In genomic region chr3:45041666-45042065, GRCh38 we compare ENCODE assay signal across 26 cellular contexts. TPM values are rescaled to one million over a fixed set of nuclear protein-coding genes. Genes with fewer than 3 reads are reported as not detected.
DNase-seq lines count a peak whose midpoint lies in the region; TF ChIP-seq lines count a peak whose summit lies in the region.
"Had no signal": no experiment of that assay in that cellular context is flagged by ENCODE, and none has a peak within 500 bp of the region (broad histone marks: within the 10 kb centered on the region; RNA-seq: fewer than 3 reads in every experiment).

No MANE protein-coding gene starts in this region.

- intact Hi-C loops in activated naive CD4-positive, alpha-beta T cell treated with anti-CD3 and anti-CD28 coated beads for 36 hours (cut with micrococcal nuclease): loop anchor here (2.0 to 5.0 kb wide), 4 partner anchors 71 to 1037 kb away; no protein-coding TSS in a partner anchor

- H3K4me2 ChIP-seq in KMS-11 (peak overlapping the region; percentile 42), smooth muscle cell (no peak overlapping the region)

- no peaks in the 10 kb centered on the region for H4K20me1 ChIP-seq in KMS-11 (ENCODE audit: insufficient read depth)
- H4K20me1 ChIP-seq in smooth muscle cell (ENCODE audit: low read depth): no peaks in the 10 kb centered on the region

- H2AFZ ChIP-seq in KMS-11 (ENCODE audit: low read depth): peak overlapping the region; percentile 39
- H2AFZ ChIP-seq in smooth muscle cell (ENCODE audit: low read depth): no peak overlapping the region

- H3K4me3 ChIP-seq in KMS-11 (IDR thresholded peaks at IDR 0.05; ENCODE audit: insufficient read depth, low read depth, low read length): no peak overlapping the region
- H3K4me3 ChIP-seq in smooth muscle cell: no peak overlapping the region
- H3K4me3 ChIP-seq: lung had no signal

- H3K4me1 ChIP-seq in KMS-11 (ENCODE audit: low read depth, poor library complexity, severe bottlenecking) (peaks cover 34% of the 10 kb centered on the region), smooth muscle cell (ENCODE audit: low read depth) (peaks cover 6% of the 10 kb centered on the region)

- no peaks in the 10 kb centered on the region for H3K9me3 ChIP-seq in smooth muscle cell (replicated peaks; ENCODE audit: low read depth)

- CTCF ChIA-PET in activated naive CD4-positive, alpha-beta T cell treated with anti-CD3 and anti-CD28 coated beads for 36 hours (lab: Charles Lee): interaction anchor here (0.6 to 15.7 kb wide), 21 partner anchors 8 to 675 kb away, joined by 3 to 299 read pairs (median 5); no protein-coding TSS in a partner anchor

- no peaks in the 10 kb centered on the region for H3K9me3 Mint-ChIP-seq in activated naive CD4-positive, alpha-beta T cell treated with anti-CD3 and anti-CD28 coated beads for 36 hours
- H3K9me3 Mint-ChIP-seq: CD14-positive monocyte had no signal

- H3F3A ChIP-seq in smooth muscle cell (ENCODE audit: low read depth): no peaks in the 10 kb centered on the region

- TF ChIP-seq CTCF in KMS-11 (conservative IDR thresholded peaks at IDR 0.05; ENCODE audit: low read depth, low read length): no peak
- TF ChIP-seq CTCF in smooth muscle cell (IDR thresholded peaks at IDR 0.05; ENCODE audit: borderline replicate concordance, insufficient read depth, poor library complexity, severe bottlenecking): no peak

- H3K36me3 Mint-ChIP-seq in activated naive CD4-positive, alpha-beta T cell treated with anti-CD3 and anti-CD28 coated beads for 36 hours (ENCODE audit: low read depth): no peaks in the 10 kb centered on the region

- H3K79me2 ChIP-seq in KMS-11 (ENCODE audit: insufficient read depth, low read depth) (no peaks in the 10 kb centered on the region), smooth muscle cell (ENCODE audit: low read depth) (no peaks in the 10 kb centered on the region)

- 80% methylated on average over 2 of the region's 2 CpGs for WGBS in smooth muscle cell (ENCODE audit: low lambda C conversion rate)

- H3K36me3 ChIP-seq in KMS-11 (ENCODE audit: insufficient read depth) (no peaks in the 10 kb centered on the region), smooth muscle cell (ENCODE audit: low read depth) (no peaks in the 10 kb centered on the region)

- H3K4me3 Mint-ChIP-seq in activated naive CD4-positive, alpha-beta T cell treated with anti-CD3 and anti-CD28 coated beads for 36 hours: no peak overlapping the region
- H3K4me3 Mint-ChIP-seq: CD14-positive monocyte had no signal

- H3K9ac ChIP-seq in KMS-11: no peak overlapping the region
- no peak overlapping the region for H3K9ac ChIP-seq in smooth muscle cell (ENCODE audit: low read depth)

- DNase-seq in activated naive CD4-positive, alpha-beta T cell treated with anti-CD3 and anti-CD28 coated beads for 36 hours: peak; percentile 11
- DNase-seq in activated naive CD4-positive, alpha-beta T cell treated with Interleukin-2 at 50 U/mL for 16 hours: no peak
- DNase-seq in amniotic epithelial cell (ENCODE audit: low read depth): peak; percentile 40
- DNase-seq in smooth muscle cell (lab: John Stamatoyannopoulos, UW; ENCODE audit: unreplicated experiment): no peak
- no peak for DNase-seq in kidney glomerular epithelial cell (lab: John Stamatoyannopoulos, UW)
- no peak for DNase-seq in NCI-H446 (lab: John Stamatoyannopoulos, UW)
- no peak for DNase-seq in NOMO-1 treated with dmso at 0.1 percent for 144 hours (lab: John Stamatoyannopoulos, UW; ENCODE audit: unreplicated experiment)
- DNase-seq: ACHN; activated CD8-positive, alpha-beta memory T cell treated with anti-CD3 and anti-CD28 coated beads, Interleukin-2, amount 50 U/mL, for 4 hours; activated gamma-delta T cell; effector CD4-positive, alpha-beta T cell; erythroblast; foreskin keratinocyte; GOT3; hippocampal formation; islet precursor cell; KG1; NCI-H1092 treated with DMSO at 0.1 percent for 48 hours; NCI-H2029 treated with DMSO at 0.1 percent for 48 hours; NCI-H345; occipital lobe; stimulated activated CD4-positive, alpha-beta T cell treated with anti-CD3 and anti-CD28 coated beads, Interleukin-12 subunit alpha, Interleukin-12 subunit beta, amount 100 ng/mL, for 4 hours; T1000 had no signal

- H3K27me3 Mint-ChIP-seq in activated naive CD4-positive, alpha-beta T cell treated with anti-CD3 and anti-CD28 coated beads for 36 hours (ENCODE audit: low read depth): peaks cover 4% of the 10 kb centered on the region

- H3K27me3 ChIP-seq in KMS-11 (ENCODE audit: insufficient read depth, low read depth) (no peaks in the 10 kb centered on the region), smooth muscle cell (ENCODE audit: low read depth) (peaks cover under 1% of the 10 kb centered on the region)
- H3K27me3 ChIP-seq: foreskin keratinocyte had no signal

- peaks cover 23% of the 10 kb centered on the region for H3K4me1 Mint-ChIP-seq in activated naive CD4-positive, alpha-beta T cell treated with anti-CD3 and anti-CD28 coated beads for 36 hours (ENCODE audit: low read depth)

- H3K27ac ChIP-seq in KMS-11 (peak overlapping the region; percentile 39), smooth muscle cell (ENCODE audit: low read depth) (peak overlapping the region; percentile 14)
- H3K27ac ChIP-seq: foreskin keratinocyte had no signal

- H3K27ac Mint-ChIP-seq in activated naive CD4-positive, alpha-beta T cell treated with anti-CD3 and anti-CD28 coated beads for 36 hours: no peak overlapping the region

RNA-seq across cellular contexts. Expression of gene CLEC3B, which starts 15.6 kb away (rescaled TPM):
- not detected for total RNA-seq in activated naive CD4-positive, alpha-beta T cell treated with anti-CD3 and anti-CD28 coated beads for 36 hours
- total RNA-seq in smooth muscle cell: not detected in 2 replicates
- polyA plus RNA-seq in smooth muscle cell: 0.58 TPM in 1 of 2 replicates, not detected in the other
- total RNA-seq: foreskin keratinocyte had no signal
- polyA plus RNA-seq: foreskin keratinocyte had no signal

Comparison
In these comparisons a context has a peak if more than half of its experiments do, and no peak if none do; other contexts are left out.
1. DNase-seq: peak in activated naive CD4-positive, alpha-beta T cell treated with anti-CD3 and anti-CD28 coated beads for 36 hours (single experiment) and amniotic epithelial cell (single experiment); none in activated naive CD4-positive, alpha-beta T cell treated with Interleukin-2 at 50 U/mL for 16 hours (single experiment), smooth muscle cell (single experiment), kidney glomerular epithelial cell (single experiment), NCI-H446 (0 of 2) and NOMO-1 treated with dmso at 0.1 percent for 144 hours (single experiment).